Comparison of ENCODE assay signal across 15 cellular contexts in the genomic region with DNA sequence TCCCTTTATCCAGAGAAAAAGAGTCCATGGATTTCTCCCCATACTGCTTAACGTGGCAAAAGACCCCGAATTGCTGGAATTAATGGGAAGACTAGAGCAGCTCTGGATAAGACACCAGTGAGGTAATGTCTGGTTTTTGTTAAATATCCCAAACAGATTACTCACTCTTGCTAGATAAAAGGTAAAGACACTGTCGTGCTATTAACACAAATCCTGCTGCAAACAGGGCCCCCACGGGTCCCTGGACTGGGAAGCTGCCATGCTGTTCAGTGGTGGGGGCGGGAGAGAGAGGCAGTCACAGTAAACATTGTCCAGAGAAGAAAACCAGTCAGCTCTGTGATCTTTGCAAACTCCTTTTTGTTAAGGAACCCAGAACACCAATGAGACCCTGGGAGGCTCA. TPM values are rescaled to one million over a fixed set of nuclear protein-coding genes. Genes with fewer than 3 reads are reported as not detected.
DNase-seq lines count a peak whose midpoint lies in the region; ATAC-seq, FAIRE-seq and TF ChIP-seq lines count a peak whose summit lies in the region.
"Had no signal": no experiment of that assay in that cellular context is flagged by ENCODE, and none has a peak within 500 bp of the region (broad histone marks: within the 10 kb centered on the region; RNA-seq: fewer than 3 reads in every experiment).

No MANE protein-coding gene starts in this region.

- H3K36me3 ChIP-seq in bronchial epithelial cell (ENCODE audit: control insufficient read depth, insufficient read depth, low read length) = no peaks in the 10 kb centered on the region

- H3K4me1 Mint-ChIP-seq in type B pancreatic cell (ENCODE audit: unreplicated experiment) = peaks cover 44% of the 10 kb centered on the region
- no peaks in the 10 kb centered on the region for H3K4me1 Mint-ChIP-seq in activated T-helper 17 cell treated with anti-CD3 and anti-CD28 coated beads, Interleukin-2, amount 50 U/mL, for 72 hours

- H3K27me3 ChIP-seq in bronchial epithelial cell (ENCODE audit: control insufficient read depth, insufficient read depth, low read length) = no peaks in the 10 kb centered on the region

- DNase-seq in NCI-H146 (lab: John Stamatoyannopoulos, UW) = peak; percentile 24
- DNase-seq in NCI-H146 treated with DMSO at 0.1 percent for 48 hours (lab: John Stamatoyannopoulos, UW; ENCODE audit: unreplicated experiment) = no peak
- peak; percentile 37 for DNase-seq in bronchial epithelial cell (ENCODE audit: low read depth)
- peak; percentile 83 for DNase-seq in mesenteric fat pad (ENCODE audit: low spot score)
- no peak for DNase-seq in type B pancreatic cell (ENCODE audit: extremely low spot score, unreplicated experiment)
- DNase-seq in Kasumi-1 (lab: John Stamatoyannopoulos, UW) = no peak
- DNase-seq in HUDEP-2 (lab: John Stamatoyannopoulos, UW; ENCODE audit: unreplicated experiment in 76 of 76) = no peak
- DNase-seq: activated CD4-positive, alpha-beta T cell treated with anti-CD3 and anti-CD28 coated beads, Interleukin-2, amount 50 U/mL, for 4 hours; activated naive CD4-positive, alpha-beta T cell treated with Interleukin-2 at 50 U/mL for 16 hours; effector memory CD8-positive, alpha-beta T cell; EL had no signal

- H3K27ac Mint-ChIP-seq in type B pancreatic cell = peak overlapping the region; percentile 82
- H3K27ac Mint-ChIP-seq in activated T-helper 17 cell treated with anti-CD3 and anti-CD28 coated beads, Interleukin-2, amount 50 U/mL, for 72 hours = no peak overlapping the region
- H3K27ac Mint-ChIP-seq: effector memory CD8-positive, alpha-beta T cell; T-helper 1 cell treated with Interleukin-12 subunit alpha and Interleukin-12 subunit beta and Interleukin-4 antibody, amounts not matched to agents 30 μg/mL and 1 μg/mL, for 36 hours had no signal

- ATAC-seq in activated T-helper 17 cell treated with anti-CD3 and anti-CD28 coated beads, Interleukin-2, amount 50 U/mL, for 72 hours (replicated peaks) = no peak
- ATAC-seq: effector memory CD8-positive, alpha-beta T cell had no signal

- TF ChIP-seq CTCF in bronchial epithelial cell (IDR thresholded peaks at IDR 0.05; ENCODE audit: insufficient read depth, low read length, severe bottlenecking) (no peak), type B pancreatic cell (conservative IDR thresholded peaks at IDR 0.05) (no peak)

- no peak overlapping the region for H3K4me3 ChIP-seq in bronchial epithelial cell (ENCODE audit: low read depth, low read length)

- H3K9me3 Mint-ChIP-seq in type B pancreatic cell = no peaks in the 10 kb centered on the region
- H3K9me3 Mint-ChIP-seq in activated T-helper 17 cell treated with anti-CD3 and anti-CD28 coated beads, Interleukin-2, amount 50 U/mL, for 72 hours = no peaks in the 10 kb centered on the region
- H3K9me3 Mint-ChIP-seq: effector memory CD8-positive, alpha-beta T cell; T-helper 1 cell treated with Interleukin-12 subunit alpha and Interleukin-12 subunit beta and Interleukin-4 antibody, amounts not matched to agents 30 μg/mL and 1 μg/mL, for 36 hours had no signal

- peaks cover 3% of the 10 kb centered on the region for H3K36me3 Mint-ChIP-seq in type B pancreatic cell
- H3K36me3 Mint-ChIP-seq in activated T-helper 17 cell treated with anti-CD3 and anti-CD28 coated beads, Interleukin-2, amount 50 U/mL, for 72 hours (ENCODE audit: low read depth) = no peaks in the 10 kb centered on the region

- no peak for FAIRE-seq in bronchial epithelial cell (lab: Jason Lieb, UNC)
- FAIRE-seq: A204.1, GM18507 had no signal

- H3K27me3 Mint-ChIP-seq in type B pancreatic cell = no peaks in the 10 kb centered on the region
- H3K27me3 Mint-ChIP-seq in activated T-helper 17 cell treated with anti-CD3 and anti-CD28 coated beads, Interleukin-2, amount 50 U/mL, for 72 hours = peaks cover 7% of the 10 kb centered on the region

- peak overlapping the region; percentile 56 for H3K4me3 Mint-ChIP-seq in type B pancreatic cell
- H3K4me3 Mint-ChIP-seq in activated T-helper 17 cell treated with anti-CD3 and anti-CD28 coated beads, Interleukin-2, amount 50 U/mL, for 72 hours = no peak overlapping the region
- H3K4me3 Mint-ChIP-seq: effector memory CD8-positive, alpha-beta T cell; T-helper 1 cell treated with Interleukin-12 subunit alpha and Interleukin-12 subunit beta and Interleukin-4 antibody, amounts not matched to agents 30 μg/mL and 1 μg/mL, for 36 hours had no signal

RNA-seq across cellular contexts. Expression of gene SRP9, which starts 15.2 kb away (rescaled TPM):
- total RNA-seq in bronchial epithelial cell (217 and 254 TPM in 2 replicates), mesenteric fat pad (125 TPM), type B pancreatic cell (ENCODE audit: low replicate concordance) (263 and 313 TPM in 2 replicates)
- total RNA-seq in activated T-helper 17 cell treated with anti-CD3 and anti-CD28 coated beads, Interleukin-2, amount 50 U/mL, for 72 hours = 100 to 1,000 TPM; 209 to 281 TPM

RNA-seq across cellular contexts. Expression of gene EPHX1, which starts 47.5 kb away (rescaled TPM):
- total RNA-seq in bronchial epithelial cell = 3.9 and 22.1 TPM in 2 replicates
- total RNA-seq in mesenteric fat pad = 288 TPM
- 65.2 and 86.1 TPM in 2 replicates for total RNA-seq in type B pancreatic cell (ENCODE audit: low replicate concordance)
- 1 to 10 TPM; 1.5 to 1.7 TPM for total RNA-seq in activated T-helper 17 cell treated with anti-CD3 and anti-CD28 coated beads, Interleukin-2, amount 50 U/mL, for 72 hours

Comparison
In these comparisons a context has a peak if more than half of its experiments do, and no peak if none do; other contexts are left out.
1. DNase-seq: peak in NCI-H146 (single experiment), bronchial epithelial cell (single experiment) and mesenteric fat pad (single experiment); none in NCI-H146 treated with DMSO at 0.1 percent for 48 hours (single experiment), type B pancreatic cell (single experiment), Kasumi-1 (0 of 2) and HUDEP-2 (0 of 76).